Comparison of ENCODE assay signal across 5 cellular contexts in the genomic region with DNA sequence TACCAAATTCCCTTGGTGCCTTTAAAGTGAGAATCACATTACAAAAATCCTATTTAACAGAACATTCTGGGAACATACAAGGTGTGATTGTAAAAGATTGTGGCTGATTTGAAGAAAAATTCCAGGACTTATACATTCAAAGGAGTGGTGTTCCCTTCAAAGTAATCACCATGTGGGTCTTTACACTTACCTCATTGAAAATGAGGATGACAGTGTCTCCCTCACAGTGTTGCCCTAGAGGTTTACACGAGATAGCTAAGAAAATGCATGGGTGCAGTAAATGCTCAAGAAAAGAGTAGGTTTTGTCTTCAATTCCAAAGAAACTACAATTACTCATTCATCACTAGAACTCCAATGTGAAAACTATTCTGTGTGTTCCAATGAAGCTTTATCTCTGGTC.
"Had no signal": no experiment of that assay in that cellular context is flagged by ENCODE, and none has a peak within 500 bp of the region (broad histone marks: within the 10 kb centered on the region; RNA-seq: fewer than 3 reads in every experiment).

No MANE protein-coding gene starts in this region.

- H3K27me3 Mint-ChIP-seq: IgD-negative memory B cell had no signal

- H2AFZ ChIP-seq: GM23338 had no signal

- H3K27ac Mint-ChIP-seq: GM23338, H9, IgD-negative memory B cell had no signal

- H3K4me3 Mint-ChIP-seq: GM23338, H9, IgD-negative memory B cell had no signal

- H3K4me1 Mint-ChIP-seq: IgD-negative memory B cell had no signal

- H3K27ac ChIP-seq: HL-60 had no signal

- H3K4me2 ChIP-seq: GM23338 had no signal

- DNase-seq: H9, KBM-7 had no signal

- H3K4me3 ChIP-seq: GM23338 had no signal
